Comparison of ENCODE assay signal across 8 cellular contexts in genomic region chr2:120735750-120736170, GRCh38. TPM values are rescaled to one million over a fixed set of nuclear protein-coding genes. Genes with fewer than 3 reads are reported as not detected.
DNase-seq lines count a peak whose midpoint lies in the region; ATAC-seq and TF ChIP-seq lines count a peak whose summit lies in the region.

TSS of gene GLI2 (plus strand) at chr2:120735868. CDS start at chr2:120797321, 61,453 bp downstream.

- WGBS in spleen, 5 donors, result 0 to 1% (median 1%) methylated on average over 22 to 59 of the region's 59 CpGs; no CpG with 5 or more reads in 1 of the 5 donors

- intact Hi-C loops in PC-9 (cut with micrococcal nuclease; ENCODE audit: unreplicated experiment) (loop anchor here (1.0 to 5.0 kb wide), 3 partner anchors 45 to 213 kb away; no protein-coding TSS in a partner anchor), breast epithelium (cut with DNase I; ENCODE audit: low total_unique reads) (no loop called here), spleen (cut with DNase I; ENCODE audit: low total_unique reads) (no loop called here)

- H3F3A ChIP-seq in PC-9 (ENCODE audit: insufficient read depth, low read depth), result no peaks in the 10 kb centered on the region

- no peaks in the 10 kb centered on the region for H3K9me2 ChIP-seq in PC-9 (ENCODE audit: insufficient read depth)

- H3K27ac ChIP-seq in PC-9 (no peak within 1 kb of the TSS), breast epithelium (peak within 1 kb of the TSS; percentile 60 to 89), spleen (peak within 1 kb of the TSS in 7 of 8 donors; percentile 49 to 81 (median 67))

- H3K4me2 ChIP-seq in PC-9, result peak within 1 kb of the TSS; percentile 99

- BruUV-seq in PC-9 (replicated peaks; lab: Mats Ljungman, UMichigan), result no TSS peak

- no peaks in the 10 kb centered on the region for H4K20me1 ChIP-seq in PC-9 (ENCODE audit: insufficient read depth)

- DNase-seq in Daoy (ENCODE audit: low read depth) (peak; percentile 91), PC-9 (peak; percentile 63 to 85), breast epithelium (ENCODE audit: low spot score in 2 of 2) (no peak), iris pigment epithelial cell (ENCODE audit: low read depth) (peak; percentile 95), spleen (peak; percentile 81)

- H3K79me2 ChIP-seq in PC-9 (ENCODE audit: low read depth), result no peaks in the 10 kb centered on the region

- peak within 1 kb of the TSS; percentile 63 for H3K4me3 ChIP-seq in PC-9
- peak within 1 kb of the TSS; percentile 50 to 78 (median 59) for H3K4me3 ChIP-seq in breast epithelium
- peak within 1 kb of the TSS; percentile 25 to 67 (median 43) for H3K4me3 ChIP-seq in spleen

- POLR2A ChIA-PET in PC-9 (lab: Charles Lee; ENCODE audit: unreplicated experiment), result interaction anchor here (0.5 to 0.6 kb wide), 2 partner anchors 30 to 58 kb away, joined by 3 to 4 read pairs; no protein-coding TSS in a partner anchor

- H3K27me3 ChIP-seq in PC-9 (ENCODE audit: insufficient read depth, low read depth) (peaks cover 76% of the 10 kb centered on the region), breast epithelium (peaks cover 0 to 25% of the 10 kb centered on the region in 2 donors), spleen (replicated peaks in 1 of 7) (peaks cover 0 to 99% (median 62%) of the 10 kb centered on the region in 7 donors)

- TF ChIP-seq POLR2A in breast epithelium (IDR thresholded peaks at IDR 0.05), result no peak
- TF ChIP-seq POLR2A in spleen (IDR thresholded peaks at IDR 0.05), result no peak

- CTCF ChIA-PET in PC-9 (lab: Charles Lee), result interaction anchor here (0.7 kb wide), 1 partner anchor 461 kb away, joined by 4 read pairs; no protein-coding TSS in a partner anchor

- ATAC-seq in HG03442 (IDR thresholded peaks at IDR 0.05; ENCODE audit: unreplicated experiment) (peak; percentile 60), GM21619 (IDR thresholded peaks at IDR 0.05; ENCODE audit: unreplicated experiment) (no peak), HG03378 (IDR thresholded peaks at IDR 0.05; ENCODE audit: unreplicated experiment) (no peak)

- H2AFZ ChIP-seq in PC-9, result peak within 1 kb of the TSS; percentile 75

- H3K4me1 ChIP-seq in PC-9 (replicated peaks; ENCODE audit: insufficient read depth), result peaks cover 15% of the 10 kb centered on the region
- peaks cover 0 to 5% of the 10 kb centered on the region in 2 donors for H3K4me1 ChIP-seq in breast epithelium
- H3K4me1 ChIP-seq in spleen, result peaks cover 3 to 42% (median 25%) of the 10 kb centered on the region in 6 donors

- H3K9me3 ChIP-seq in PC-9 (ENCODE audit: insufficient read depth, low read depth), result no peaks in the 10 kb centered on the region
- H3K9me3 ChIP-seq in breast epithelium, result no peaks in the 10 kb centered on the region
- no peaks in the 10 kb centered on the region for H3K9me3 ChIP-seq in spleen

- H3K36me3 ChIP-seq in PC-9 (ENCODE audit: low read depth) (no peaks in the 10 kb centered on the region), breast epithelium (no peaks in the 10 kb centered on the region), spleen (no peaks in the 10 kb centered on the region)

- peak; percentile 79 for TF ChIP-seq CTCF in PC-9 (conservative IDR thresholded peaks at IDR 0.05)
- TF ChIP-seq CTCF in breast epithelium (IDR thresholded peaks at IDR 0.05), result peak in 1 of 3 donors; percentile 34
- TF ChIP-seq CTCF in spleen (IDR thresholded peaks at IDR 0.05 in 8 of 11, conservative IDR thresholded peaks at IDR 0.05 in 3 of 11), result peak in 7 of 11 experiments; percentile 11 to 69 (median 55)

RNA-seq across cellular contexts. Expression of gene GLI2, which starts in this region (rescaled TPM):
- total RNA-seq in Daoy (2014; rRNA removed; shearing (Covaris generic)), result 4.2 and 45.6 TPM in 2 replicates
- 11.6 and 14.6 TPM in 2 replicates for total RNA-seq in PC-9 (2021)
- 1 to 10 TPM in 2 of 3 donors, under 1 TPM in 1; 0.96 to 3.6 (median 1.0) TPM for total RNA-seq in breast epithelium
- total RNA-seq in spleen, result 10 to 100 TPM in 1 of 7 donors, 1 to 10 TPM in 5, under 1 TPM in 1; 0.51 to 10.6 (median 1.7) TPM
- polyA plus RNA-seq in spleen, result under 1 TPM; 0.22 to 0.32 (median 0.23) TPM

Comparison
In these comparisons a context has a peak if more than half of its experiments do, and no peak if none do; other contexts are left out.
1. DNase-seq: peak in Daoy (single experiment), PC-9 (2 of 2), iris pigment epithelial cell (single experiment) and spleen (single experiment); none in breast epithelium (0 of 2).
2. Peak in every context shown above with its lines, with median percentiles within 50 percentile points of each other: H3K4me3 ChIP-seq.